ENCODE assay signal across 16 cellular contexts in the genomic region with DNA sequence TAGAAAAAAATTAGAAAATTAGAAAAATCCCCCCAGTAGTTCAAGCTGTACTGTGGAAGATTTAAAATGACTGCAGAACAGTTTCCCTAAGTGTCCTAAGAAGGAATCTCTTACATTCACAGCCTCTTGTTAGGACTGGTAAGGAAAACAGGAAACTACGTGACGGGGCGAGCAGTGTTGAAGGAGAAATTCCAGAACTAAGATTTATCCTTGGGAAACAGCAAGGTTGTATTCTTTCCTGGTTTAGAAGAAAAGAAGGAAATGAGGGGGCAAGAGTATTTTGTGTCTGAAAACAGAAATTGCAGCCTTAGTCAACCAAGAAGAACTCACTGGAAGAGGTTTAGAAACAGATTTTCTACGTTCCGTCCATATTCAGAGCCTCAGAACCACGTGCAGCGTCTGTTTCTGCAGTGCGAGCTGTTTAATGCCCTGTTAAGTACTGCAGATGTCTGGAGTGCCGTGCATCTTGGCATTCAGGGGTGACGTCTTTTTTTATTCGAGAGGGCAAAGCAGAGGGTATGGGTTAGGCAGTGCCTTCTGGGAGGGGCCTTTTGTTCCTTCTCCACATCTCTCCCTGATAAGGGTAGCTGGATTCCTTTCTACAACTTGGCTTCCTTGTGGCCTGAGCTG.
DNase-seq lines count a peak whose midpoint lies in the region; ATAC-seq and TF ChIP-seq lines count a peak whose summit lies in the region.
"Had no signal": no experiment of that assay in that cellular context is flagged by ENCODE, and none has a peak within 500 bp of the region (broad histone marks: within the 10 kb centered on the region; RNA-seq: fewer than 3 reads in every experiment).

No MANE protein-coding gene starts in this region.

- H3K27ac ChIP-seq in cardiac muscle cell (peak overlapping the region; percentile 66), right atrium auricular region (peak overlapping the region in 1 of 2 donors; percentile 36), right cardiac atrium (ENCODE audit: low read length) (peak overlapping the region; percentile 78), ovary (peak overlapping the region; percentile 34 to 63), upper lobe of left lung (peak overlapping the region; percentile 13 to 74 (median 50))
- H3K27ac ChIP-seq: A549, parathyroid adenoma, SJSA1, vagina had no signal

- intact Hi-C loops in right cardiac atrium (cut with DNase I): loop anchor here in 2 of 4 donors (5.0 to 10.0 kb wide), 2 partner anchors 272 to 514 kb away; no protein-coding TSS in a partner anchor
- intact Hi-C loops in ovary (cut with DNase I): loop anchor here in 3 of 4 donors (5.0 to 10.0 kb wide), 3 partner anchors 73 to 514 kb away; a partner anchor contains a TSS

- H3K4me1 ChIP-seq in cardiac muscle cell (ENCODE audit: low read depth) (peaks cover 21% of the 10 kb centered on the region), right atrium auricular region (peaks cover 0 to 29% of the 10 kb centered on the region in 2 donors), right cardiac atrium (ENCODE audit: control insufficient read depth, insufficient read depth, low read length) (peaks cover 8% of the 10 kb centered on the region), ovary (ENCODE audit: insufficient read depth) (peaks cover 20% of the 10 kb centered on the region), upper lobe of left lung (peaks cover 0 to 21% (median 4%) of the 10 kb centered on the region in 4 donors)
- H3K4me1 ChIP-seq: A549, parathyroid adenoma, SJSA1 had no signal

- no peaks in the 10 kb centered on the region for H3K27me3 ChIP-seq in cardiac muscle cell
- no peaks in the 10 kb centered on the region for H3K27me3 ChIP-seq in right atrium auricular region
- no peaks in the 10 kb centered on the region for H3K27me3 ChIP-seq in right cardiac atrium (ENCODE audit: control insufficient read depth, insufficient read depth)
- no peaks in the 10 kb centered on the region for H3K27me3 ChIP-seq in ovary
- H3K27me3 ChIP-seq in upper lobe of left lung: no peaks in the 10 kb centered on the region
- H3K27me3 ChIP-seq: esophagus squamous epithelium, SJSA1, vagina had no signal

- H3K36me3 ChIP-seq in cardiac muscle cell (peaks cover 4% of the 10 kb centered on the region), right atrium auricular region (peaks cover 60% of the 10 kb centered on the region), ovary (no peaks in the 10 kb centered on the region), upper lobe of left lung (peaks cover 9 to 68% (median 26%) of the 10 kb centered on the region in 4 donors)
- H3K36me3 ChIP-seq: SJSA1 had no signal

- DNase-seq in cardiac muscle cell (ENCODE audit: low read depth in 1 of 2, low spot score in 1 of 2): peak in 1 of 2 donors; percentile 45
- no peak for DNase-seq in right atrium auricular region (ENCODE audit: low spot score)
- no peak for DNase-seq in right cardiac atrium
- no peak for DNase-seq in ovary
- no peak for DNase-seq in upper lobe of left lung
- DNase-seq in stimulated activated CD4-positive, alpha-beta T cell treated with anti-CD3 and anti-CD28 coated beads, Interleukin-4, amount 100 ng/mL, for 1 hour: no peak
- DNase-seq: activated CD4-positive, alpha-beta T cell treated with anti-CD3 and anti-CD28 coated beads for 1 hour; activated effector memory CD4-positive, alpha-beta T cell treated with anti-CD3 and anti-CD28 coated beads, Interleukin-2, amount 50 U/mL, for 16 hours; esophagus squamous epithelium; OCI-M1 had no signal

- 45% methylated on average over 11 of the region's 11 CpGs for WGBS in right cardiac atrium
- 11 to 30% (median 13%) methylated on average over 11 of the region's 11 CpGs for WGBS in ovary, 3 donors
- 65 to 72% methylated on average over 11 of the region's 11 CpGs for WGBS in upper lobe of left lung, 2 donors

- TF ChIP-seq EP300 in ovary (IDR thresholded peaks at IDR 0.05) (no peak), upper lobe of left lung (IDR thresholded peaks at IDR 0.05) (no peak)

- TF ChIP-seq POLR2A in ovary (IDR thresholded peaks at IDR 0.05): no peak
- no peak for TF ChIP-seq POLR2A in upper lobe of left lung (IDR thresholded peaks at IDR 0.05)

- H3K4me3 ChIP-seq in cardiac muscle cell (no peak overlapping the region), right atrium auricular region (no peak overlapping the region), right cardiac atrium (ENCODE audit: low read length) (no peak overlapping the region), ovary (no peak overlapping the region), upper lobe of left lung (no peak overlapping the region)
- H3K4me3 ChIP-seq: A549, esophagus squamous epithelium, SJSA1, vagina had no signal

- ATAC-seq in right cardiac atrium (peak; percentile 23 to 43), upper lobe of left lung (ENCODE audit: low FRiP score in 2 of 2) (no peak), GM21528 (IDR thresholded peaks at IDR 0.05; ENCODE audit: low FRiP score, unreplicated experiment) (no peak), HG03354 (IDR thresholded peaks at IDR 0.05; ENCODE audit: poor library complexity, severe bottlenecking, unreplicated experiment) (no peak)

- TF ChIP-seq CTCF in cardiac muscle cell (IDR thresholded peaks at IDR 0.05; ENCODE audit: low read depth, low read length): no peak
- TF ChIP-seq CTCF in right atrium auricular region (IDR thresholded peaks at IDR 0.05): no peak
- TF ChIP-seq CTCF in ovary (IDR thresholded peaks at IDR 0.05): no peak
- TF ChIP-seq CTCF in upper lobe of left lung (IDR thresholded peaks at IDR 0.05): no peak

- no peaks in the 10 kb centered on the region for H3K9me3 ChIP-seq in cardiac muscle cell (ENCODE audit: low read depth)
- H3K9me3 ChIP-seq in right atrium auricular region: no peaks in the 10 kb centered on the region
- peaks cover 2% of the 10 kb centered on the region for H3K9me3 ChIP-seq in right cardiac atrium (ENCODE audit: control insufficient read depth, low read length)
- H3K9me3 ChIP-seq in ovary: no peaks in the 10 kb centered on the region
- no peaks in the 10 kb centered on the region for H3K9me3 ChIP-seq in upper lobe of left lung
- H3K9me3 ChIP-seq: A549, esophagus squamous epithelium, SJSA1, vagina had no signal

Comparison
In these comparisons a context has a peak if more than half of its experiments do, and no peak if none do; other contexts are left out.
1. ATAC-seq: peak in right cardiac atrium (2 of 2); none in upper lobe of left lung (0 of 2), GM21528 (single experiment) and HG03354 (single experiment).